Comparison of ENCODE assay signal across 8 cellular contexts in genomic region chr2:24792542-24792873, GRCh38. TPM values are rescaled to one million over a fixed set of nuclear protein-coding genes. Genes with fewer than 3 reads are reported as not detected.
DNase-seq lines count a peak whose midpoint lies in the region; ATAC-seq and TF ChIP-seq lines count a peak whose summit lies in the region.

No MANE protein-coding gene starts in this region.

- H3K4me1 ChIP-seq in esophagus squamous epithelium, result peaks cover 4 to 36% (median 13%) of the 10 kb centered on the region in 3 donors
- H3K4me1 ChIP-seq in psoas muscle, result peaks cover 7% of the 10 kb centered on the region

- H3K36me3 ChIP-seq in esophagus squamous epithelium (peaks cover 0 to 19% (median 0%) of the 10 kb centered on the region in 3 donors), psoas muscle (ENCODE audit: insufficient read depth in 1 of 2, low read depth in 1 of 2) (peaks cover 0 to 19% of the 10 kb centered on the region in 2 donors)

- intact Hi-C loops in esophagus squamous epithelium (cut with DNase I) (no loop called here), psoas muscle (cut with DNase I) (no loop called here)

- ATAC-seq in GM18517 (IDR thresholded peaks at IDR 0.05; ENCODE audit: unreplicated experiment) (peak; percentile 2), psoas muscle (no peak), HG03095 (IDR thresholded peaks at IDR 0.05; ENCODE audit: unreplicated experiment) (no peak)

- H3K27me3 ChIP-seq in esophagus squamous epithelium, result no peaks in the 10 kb centered on the region
- no peaks in the 10 kb centered on the region for H3K27me3 ChIP-seq in psoas muscle (ENCODE audit: insufficient read depth in 3 of 3, low read length in 2 of 3)

- peak overlapping the region; percentile 53 to 95 (median 73) for H3K4me3 ChIP-seq in esophagus squamous epithelium
- H3K4me3 ChIP-seq in psoas muscle, result peak overlapping the region; percentile 97

- POLR2A ChIA-PET in RWPE1 (lab: Yijun Ruan, JAX; ENCODE audit: low non-redundant PET), result no interaction called here

- WGBS in esophagus squamous epithelium, 2 donors, result 3 to 4% methylated on average over 4 to 5 of the region's 6 CpGs
- 1 to 4% (median 2%) methylated on average over 6 of the region's 6 CpGs for WGBS in psoas muscle, 3 donors

- H3K27ac ChIP-seq in RWPE1 (peak overlapping the region; percentile 94), esophagus squamous epithelium (peak overlapping the region; percentile 92 to 100 (median 96)), psoas muscle (peak overlapping the region; percentile 100)

- TF ChIP-seq CTCF in RWPE1 (conservative IDR thresholded peaks at IDR 0.05; ENCODE audit: low read depth) (no peak), esophagus squamous epithelium (IDR thresholded peaks at IDR 0.05) (no peak), psoas muscle (IDR thresholded peaks at IDR 0.05) (no peak)

- CTCF ChIA-PET in RWPE1 (lab: Yijun Ruan, JAX), result interaction anchor here (0.6 to 1.6 kb wide), 7 partner anchors 14 to 434 kb away, joined by 3 to 13 read pairs (median 4); no protein-coding TSS in a partner anchor

- no peak for TF ChIP-seq POLR2A in esophagus squamous epithelium (IDR thresholded peaks at IDR 0.05)

- H3K9me3 ChIP-seq in esophagus squamous epithelium, result no peaks in the 10 kb centered on the region
- no peaks in the 10 kb centered on the region for H3K9me3 ChIP-seq in psoas muscle

- DNase-seq in RWPE1 (ENCODE audit: low spot score) (no peak), esophagus squamous epithelium (lab: John Stamatoyannopoulos, UW) (no peak), psoas muscle (no peak), NOMO-1 treated with DMSO at 0.1 percent for 48 hours (lab: John Stamatoyannopoulos, UW; ENCODE audit: unreplicated experiment) (no peak), CD1c-positive myeloid dendritic cell (ENCODE audit: extremely low spot score) (no peak), NCI-H1105 (lab: John Stamatoyannopoulos, UW) (no peak)

RNA-seq across cellular contexts. Expression of gene PTRHD1, which starts 0.7 kb away (rescaled TPM):
- 10 to 100 TPM; 22.6 to 41.8 (median 25.8) TPM for total RNA-seq in esophagus squamous epithelium
- total RNA-seq in psoas muscle, result 10 to 100 TPM; 16.6 to 34.9 (median 20.8) TPM
- polyA plus RNA-seq in psoas muscle, result 10 to 100 TPM; 27.1 to 38.3 (median 28.8) TPM

RNA-seq across cellular contexts. Expression of gene CENPO, which starts 0.7 kb away (rescaled TPM):
- total RNA-seq in esophagus squamous epithelium, result 10 to 100 TPM in 1 of 4 donors, 1 to 10 TPM in 3; 3.5 to 12.2 (median 6.4) TPM
- total RNA-seq in psoas muscle, result 1 to 10 TPM; 1.8 to 3.2 (median 2.4) TPM
- 1 to 10 TPM; 1.6 to 5.4 (median 2.9) TPM for polyA plus RNA-seq in psoas muscle
